Comparison of ENCODE assay signal across 8 cellular contexts in genomic region chr9:129584136-129584535, GRCh38. TPM values are rescaled to one million over a fixed set of nuclear protein-coding genes. Genes with fewer than 3 reads are reported as not detected.
DNase-seq lines count a peak whose midpoint lies in the region; ATAC-seq, FAIRE-seq and TF ChIP-seq lines count a peak whose summit lies in the region.

No MANE protein-coding gene starts in this region.

- peak overlapping the region; percentile 16 for H3K27ac Mint-ChIP-seq in astrocyte (ENCODE audit: unreplicated experiment)

- H3K4me1 ChIP-seq in astrocyte (ENCODE audit: insufficient read depth, low read length): no peaks in the 10 kb centered on the region
- H3K4me1 ChIP-seq in hepatocyte (ENCODE audit: insufficient read depth): peaks cover 10% of the 10 kb centered on the region
- peaks cover 8% of the 10 kb centered on the region for H3K4me1 ChIP-seq in smooth muscle cell (ENCODE audit: low read depth)

- peaks cover 2% of the 10 kb centered on the region for H3K9me3 Mint-ChIP-seq in astrocyte (ENCODE audit: unreplicated experiment)

- H3K27ac ChIP-seq in SU-DHL-6 (ENCODE audit: low read depth, low read length) (no peak overlapping the region), astrocyte (ENCODE audit: low read depth, low read length) (no peak overlapping the region), hepatocyte (peak overlapping the region; percentile 52), smooth muscle cell (ENCODE audit: low read depth) (peak overlapping the region; percentile 57)

- 90% methylated on average over 1 of the region's 1 CpG for WGBS in hepatocyte (ENCODE audit: low lambda C conversion rate, missing lambda C conversion rate)
- 55% methylated on average over 1 of the region's 1 CpG for WGBS in smooth muscle cell (ENCODE audit: low lambda C conversion rate)

- no peak overlapping the region for H3K4me3 Mint-ChIP-seq in astrocyte (ENCODE audit: unreplicated experiment)

- H3K9me3 ChIP-seq in SU-DHL-6 (ENCODE audit: insufficient read depth, low read length) (no peaks in the 10 kb centered on the region), astrocyte (ENCODE audit: insufficient read depth, low read depth, low read length) (no peaks in the 10 kb centered on the region), hepatocyte (ENCODE audit: low read depth) (no peaks in the 10 kb centered on the region), smooth muscle cell (replicated peaks; ENCODE audit: low read depth) (no peaks in the 10 kb centered on the region)

- H3K27me3 ChIP-seq in SU-DHL-6 (ENCODE audit: low read length): no peaks in the 10 kb centered on the region
- no peaks in the 10 kb centered on the region for H3K27me3 ChIP-seq in astrocyte (ENCODE audit: insufficient read depth, low read length)
- H3K27me3 ChIP-seq in hepatocyte: no peaks in the 10 kb centered on the region
- no peaks in the 10 kb centered on the region for H3K27me3 ChIP-seq in smooth muscle cell (ENCODE audit: low read depth)

- H2AFZ ChIP-seq in SU-DHL-6 (ENCODE audit: low read depth, low read length, severe bottlenecking): peak overlapping the region; percentile 89
- peak overlapping the region; percentile 65 for H2AFZ ChIP-seq in astrocyte (ENCODE audit: low read depth, low read length)
- peak overlapping the region; percentile 80 for H2AFZ ChIP-seq in hepatocyte
- H2AFZ ChIP-seq in smooth muscle cell (ENCODE audit: low read depth): peak overlapping the region; percentile 30

- no peaks in the 10 kb centered on the region for H3F3A ChIP-seq in SU-DHL-6 (ENCODE audit: insufficient read depth)
- peaks cover 12% of the 10 kb centered on the region for H3F3A ChIP-seq in smooth muscle cell (ENCODE audit: low read depth)

- H3K4me3 ChIP-seq in SU-DHL-6 (ENCODE audit: insufficient read depth, low read length, poor library complexity, severe bottlenecking) (no peak overlapping the region), astrocyte (ENCODE audit: insufficient read depth, low read depth, low read length) (no peak overlapping the region), hepatocyte (no peak overlapping the region), smooth muscle cell (no peak overlapping the region)

- H3K9ac ChIP-seq in SU-DHL-6 (ENCODE audit: low read length) (no peak overlapping the region), astrocyte (ENCODE audit: low read length) (no peak overlapping the region), smooth muscle cell (ENCODE audit: low read depth) (no peak overlapping the region)

- H3K79me2 ChIP-seq in SU-DHL-6 (ENCODE audit: insufficient read depth, low read length): no peaks in the 10 kb centered on the region
- no peaks in the 10 kb centered on the region for H3K79me2 ChIP-seq in astrocyte (ENCODE audit: insufficient read depth, low read length)
- H3K79me2 ChIP-seq in hepatocyte: no peaks in the 10 kb centered on the region
- no peaks in the 10 kb centered on the region for H3K79me2 ChIP-seq in smooth muscle cell (ENCODE audit: low read depth)

- DNase-seq in NCI-H510A treated with DMSO at 0.1 percent for 48 hours (lab: John Stamatoyannopoulos, UW) (peak; percentile 32), NCI-H510A (lab: John Stamatoyannopoulos, UW) (no peak), HuH-7.5 (ENCODE audit: low spot score) (peak; percentile 83), astrocyte (ENCODE audit: low read depth) (peak; percentile 71), hepatocyte (ENCODE audit: low spot score) (peak; percentile 80), smooth muscle cell (lab: John Stamatoyannopoulos, UW; ENCODE audit: unreplicated experiment) (no peak)

- FAIRE-seq in astrocyte (lab: Jason Lieb, UNC): peak; percentile 52

- no peaks in the 10 kb centered on the region for H3K4me1 Mint-ChIP-seq in astrocyte (ENCODE audit: low read depth, unreplicated experiment)

- H4K20me1 ChIP-seq in SU-DHL-6 (ENCODE audit: low read depth, low read length) (no peaks in the 10 kb centered on the region), astrocyte (ENCODE audit: insufficient read depth, low read length) (no peaks in the 10 kb centered on the region), hepatocyte (ENCODE audit: insufficient read depth, poor library complexity, severe bottlenecking) (no peaks in the 10 kb centered on the region), smooth muscle cell (ENCODE audit: low read depth) (no peaks in the 10 kb centered on the region)

- no peaks in the 10 kb centered on the region for H3K36me3 ChIP-seq in SU-DHL-6 (ENCODE audit: low read length)
- no peaks in the 10 kb centered on the region for H3K36me3 ChIP-seq in astrocyte (ENCODE audit: insufficient read depth, low read length)
- H3K36me3 ChIP-seq in hepatocyte (replicated peaks; ENCODE audit: insufficient read depth, low read depth): no peaks in the 10 kb centered on the region
- H3K36me3 ChIP-seq in smooth muscle cell (ENCODE audit: low read depth): no peaks in the 10 kb centered on the region

- H3K4me2 ChIP-seq in SU-DHL-6 (ENCODE audit: low read depth, low read length, poor library complexity, severe bottlenecking) (no peak overlapping the region), astrocyte (ENCODE audit: low read length) (no peak overlapping the region), hepatocyte (no peak overlapping the region), smooth muscle cell (no peak overlapping the region)

- no peaks in the 10 kb centered on the region for H3K36me3 Mint-ChIP-seq in astrocyte (ENCODE audit: low read depth, unreplicated experiment)

- TF ChIP-seq CTCF in SU-DHL-6 (IDR thresholded peaks at IDR 0.05; ENCODE audit: insufficient read depth, low read length, poor library complexity, severe bottlenecking) (no peak), astrocyte (IDR thresholded peaks at IDR 0.05; ENCODE audit: insufficient read depth, low read depth, low read length) (no peak), hepatocyte (IDR thresholded peaks at IDR 0.05; ENCODE audit: poor library complexity) (no peak), smooth muscle cell (IDR thresholded peaks at IDR 0.05; ENCODE audit: borderline replicate concordance, insufficient read depth, poor library complexity, severe bottlenecking) (no peak)

- H3K27me3 Mint-ChIP-seq in astrocyte (ENCODE audit: low read depth, unreplicated experiment): peaks cover 17% of the 10 kb centered on the region

- no peaks in the 10 kb centered on the region for H3K9me2 ChIP-seq in SU-DHL-6 (replicated peaks; ENCODE audit: insufficient read depth, low read length)
- H3K9me2 ChIP-seq in hepatocyte (replicated peaks; ENCODE audit: insufficient read depth): no peaks in the 10 kb centered on the region

- no peak for ATAC-seq in HG02885 (IDR thresholded peaks at IDR 0.05; ENCODE audit: poor library complexity, unreplicated experiment)

RNA-seq across cellular contexts. Expression of gene C9orf50, which starts 36.8 kb away (rescaled TPM):
- total RNA-seq in astrocyte (0.41 TPM in 1 of 2 replicates, not detected in the other), hepatocyte (not detected in 2 replicates), smooth muscle cell (not detected in 2 replicates)
- polyA plus RNA-seq in hepatocyte (0.86 TPM in 1 of 2 replicates, not detected in the other), smooth muscle cell (0.59 TPM in 1 of 2 replicates, not detected in the other)

RNA-seq across cellular contexts. Expression of gene NTMT1, which starts 41.8 kb away (rescaled TPM):
- 54.0 and 55.1 TPM in 2 replicates for total RNA-seq in astrocyte
- total RNA-seq in hepatocyte: 20.8 and 32.5 TPM in 2 replicates
- polyA plus RNA-seq in hepatocyte: 66.9 and 81.4 TPM in 2 replicates
- total RNA-seq in smooth muscle cell: 24.7 and 42.9 TPM in 2 replicates
- polyA plus RNA-seq in smooth muscle cell: 118 and 129 TPM in 2 replicates

RNA-seq across cellular contexts. Expression of gene ASB6, which starts 57.8 kb away (rescaled TPM):
- 21.7 and 24.3 TPM in 2 replicates for total RNA-seq in astrocyte
- total RNA-seq in hepatocyte: 10.5 and 14.2 TPM in 2 replicates
- polyA plus RNA-seq in hepatocyte: 10.7 and 15.5 TPM in 2 replicates
- 10.9 and 13.8 TPM in 2 replicates for total RNA-seq in smooth muscle cell
- polyA plus RNA-seq in smooth muscle cell: 22.2 and 26.0 TPM in 2 replicates

Comparison
In these comparisons a context has a peak if more than half of its experiments do, and no peak if none do; other contexts are left out.
1. DNase-seq: peak in NCI-H510A treated with DMSO at 0.1 percent for 48 hours (single experiment), HuH-7.5 (single experiment), astrocyte (single experiment) and hepatocyte (single experiment); none in NCI-H510A (single experiment) and smooth muscle cell (single experiment).
2. H2AFZ ChIP-seq: peak in every context shown above with its lines; median percentile 89 in SU-DHL-6; 80 in hepatocyte; 65 in astrocyte; 30 in smooth muscle cell.
3. H3K27ac ChIP-seq: peak in hepatocyte (single experiment) and smooth muscle cell (single experiment); none in SU-DHL-6 (single experiment) and astrocyte (single experiment).